In genomic region chr13:35388979-35389378, GRCh38 we compare ENCODE assay signal across 10 cellular contexts.
DNase-seq lines count a peak whose midpoint lies in the region; ATAC-seq and TF ChIP-seq lines count a peak whose summit lies in the region.
"Had no signal": no experiment of that assay in that cellular context is flagged by ENCODE, and none has a peak within 500 bp of the region (broad histone marks: within the 10 kb centered on the region; RNA-seq: fewer than 3 reads in every experiment).

No MANE protein-coding gene starts in this region.

- H3K4me1 ChIP-seq in HEK293 (ENCODE audit: control insufficient read depth, insufficient read depth, low read length) = peaks cover 8% of the 10 kb centered on the region; the same call in 1 of the 2 replicates
- no peaks in the 10 kb centered on the region for H3K4me1 ChIP-seq in smooth muscle cell (ENCODE audit: low read depth)

- no peak overlapping the region for H3K4me3 ChIP-seq in HEK293 (ENCODE audit: low read depth, low read length)
- H3K4me3 ChIP-seq in SK-N-MC = peak overlapping the region; percentile 37; the same call in 1 of the 2 replicates
- no peak overlapping the region for H3K4me3 ChIP-seq in fibroblast of villous mesenchyme (ENCODE audit: low read depth, low read length)
- no peak overlapping the region for H3K4me3 ChIP-seq in smooth muscle cell

- no peaks in the 10 kb centered on the region for H3F3A ChIP-seq in smooth muscle cell (ENCODE audit: low read depth)

- DNase-seq in SK-N-MC (ENCODE audit: low read depth, low spot score) (no peak), fibroblast of villous mesenchyme (ENCODE audit: low read depth) (peak; percentile 3), sciatic nerve (ENCODE audit: low spot score) (no peak), NCI-H187 (lab: John Stamatoyannopoulos, UW) (no peak), smooth muscle cell (lab: John Stamatoyannopoulos, UW; ENCODE audit: unreplicated experiment) (no peak)
- DNase-seq: activated CD8-positive, alpha-beta memory T cell treated with anti-CD3 and anti-CD28 coated beads, Interleukin-2, amount 50 U/mL, for 4 hours; NCI-H2081 treated with DMSO at 0.1 percent for 48 hours; stimulated activated naive B cell treated with anti-CD40 and anti-IgM and Interleukin-4, amounts not matched to agents 10 μg/mL and 1 μg/mL and 100 μg/mL, for 72 hours had no signal

- CTCF ChIA-PET in HEK293 (lab: Yijun Ruan, JAX) = no interaction called here

- H2AFZ ChIP-seq in smooth muscle cell (ENCODE audit: low read depth) = no peak overlapping the region

- no peak overlapping the region for H3K4me2 ChIP-seq in smooth muscle cell

- H3K36me3 ChIP-seq in HEK293 (ENCODE audit: control insufficient read depth in 2 of 2, insufficient read depth in 1 of 2, low read length in 2 of 2) (no peaks in the 10 kb centered on the region), SK-N-MC (ENCODE audit: insufficient read depth, low read length) (no peaks in the 10 kb centered on the region), smooth muscle cell (ENCODE audit: low read depth) (no peaks in the 10 kb centered on the region)

- POLR2A ChIA-PET in HEK293 (lab: Yijun Ruan, JAX) = no interaction called here

- TF ChIP-seq CTCF in HEK293 (tag by site-specific recombination; IDR thresholded peaks at IDR 0.05) (no peak), fibroblast of villous mesenchyme (IDR thresholded peaks at IDR 0.05; ENCODE audit: insufficient read depth, low read depth, low read length) (no peak), smooth muscle cell (IDR thresholded peaks at IDR 0.05; ENCODE audit: borderline replicate concordance, insufficient read depth, poor library complexity, severe bottlenecking) (no peak)

- no peak overlapping the region for H3K9ac ChIP-seq in SK-N-MC (ENCODE audit: insufficient read length)
- no peak overlapping the region for H3K9ac ChIP-seq in smooth muscle cell (ENCODE audit: low read depth)

- no peaks in the 10 kb centered on the region for H3K9me3 ChIP-seq in HEK293 (ENCODE audit: control insufficient read depth, insufficient read depth, low read depth, low read length)
- no peaks in the 10 kb centered on the region for H3K9me3 ChIP-seq in SK-N-MC (ENCODE audit: low read depth, low read length)
- H3K9me3 ChIP-seq in smooth muscle cell (replicated peaks; ENCODE audit: low read depth) = no peaks in the 10 kb centered on the region

- H3K79me2 ChIP-seq in smooth muscle cell (ENCODE audit: low read depth) = no peaks in the 10 kb centered on the region

- H3K27me3 ChIP-seq in smooth muscle cell (ENCODE audit: low read depth) = no peaks in the 10 kb centered on the region

- WGBS in smooth muscle cell (ENCODE audit: low lambda C conversion rate) = 82% methylated on average over 4 of the region's 4 CpGs

- H3K27ac ChIP-seq in HEK293 (ENCODE audit: extremely low read depth, low read depth, low read length) (no peak overlapping the region), SK-N-MC (no peak overlapping the region), smooth muscle cell (ENCODE audit: low read depth) (no peak overlapping the region)

- intact Hi-C loops in sciatic nerve (cut with DNase I) = no loop called here

- no peaks in the 10 kb centered on the region for H4K20me1 ChIP-seq in smooth muscle cell (ENCODE audit: low read depth)

- ATAC-seq in sciatic nerve (peak; percentile 39), HG03175 (IDR thresholded peaks at IDR 0.05; ENCODE audit: unreplicated experiment) (no peak)
- ATAC-seq: stimulated activated naive B cell treated with anti-CD40 and anti-IgM and Interleukin-4, amounts not matched to agents 10 μg/mL and 1 μg/mL and 100 μg/mL, for 72 hours had no signal

TF ChIP-seq in HEK293, 187 proteins besides CTCF, POLR2A, EP300 and RAD21:
- TF ChIP-seq BCL6B (tag by site-specific recombination; IDR thresholded peaks at IDR 0.05) (peak; percentile 26; the same call in 1 of the 2 replicates), GLIS1 (tag by site-specific recombination; IDR thresholded peaks at IDR 0.05) (no peak)
TF ChIP-seq in HEK293: peak in this region for 1.
